Comparison of ENCODE assay signal across 2 cellular contexts in genomic region chr3:184368116-184368803, GRCh38.
TF ChIP-seq lines count a peak whose summit lies in the region.

No MANE protein-coding gene starts in this region.

TF ChIP-seq in liver, 16 proteins besides CTCF, POLR2A, EP300 and RAD21:
- no peak for TF ChIP-seq ZBTB33 (IDR thresholded peaks at IDR 0.05)
- TF ChIP-seq FOXA1 (IDR thresholded peaks at IDR 0.05): no peak
- TF ChIP-seq REST (IDR thresholded peaks at IDR 0.05): no peak
- no peak for TF ChIP-seq JUND (IDR thresholded peaks at IDR 0.05)
- TF ChIP-seq SP1 (IDR thresholded peaks at IDR 0.05): no peak
- no peak for TF ChIP-seq EGR1 (IDR thresholded peaks at IDR 0.05; ENCODE audit: low read depth in 2 of 2)
- no peak for TF ChIP-seq RXRA (IDR thresholded peaks at IDR 0.05)
- no peak for TF ChIP-seq NR2F2 (IDR thresholded peaks at IDR 0.05)
- TF ChIP-seq MAX (IDR thresholded peaks at IDR 0.05): no peak
- TF ChIP-seq HNF4G (IDR thresholded peaks at IDR 0.05): no peak
- no peak for TF ChIP-seq HNF4A (conservative IDR thresholded peaks at IDR 0.05)
- TF ChIP-seq TAF1 (conservative IDR thresholded peaks at IDR 0.05): no peak
- no peak for TF ChIP-seq YY1 (IDR thresholded peaks at IDR 0.05)

TF ChIP-seq in HepG2, 621 proteins besides CTCF, POLR2A, EP300 and RAD21:
- TF ChIP-seq KAT8 (CRISPR knock-in tag; IDR thresholded peaks at IDR 0.05) (no peak), ZNF18 (CRISPR knock-in tag; IDR thresholded peaks at IDR 0.05; ENCODE audit: insufficient replicate concordance) (no peak), ATF7-NPFF (CRISPR knock-in tag; IDR thresholded peaks at IDR 0.05; ENCODE audit: low read depth) (no peak), ZKSCAN1 (IDR thresholded peaks at IDR 0.05; ENCODE audit: low read length) (no peak), ETV5 (CRISPR knock-in tag; IDR thresholded peaks at IDR 0.05; ENCODE audit: borderline replicate concordance) (no peak), ZNF672 (CRISPR knock-in tag; IDR thresholded peaks at IDR 0.05) (no peak), ZNF362 (CRISPR knock-in tag; IDR thresholded peaks at IDR 0.05; ENCODE audit: borderline replicate concordance) (no peak), HIVEP1 (CRISPR knock-in tag; IDR thresholded peaks at IDR 0.05) (no peak), MED13 (CRISPR knock-in tag; IDR thresholded peaks at IDR 0.05) (no peak), ZNF761 (CRISPR knock-in tag; conservative IDR thresholded peaks at IDR 0.05) (no peak), PRMT3 (CRISPR knock-in tag; IDR thresholded peaks at IDR 0.05; ENCODE audit: borderline replicate concordance, low read depth) (no peak), ZBTB37 (CRISPR knock-in tag; IDR thresholded peaks at IDR 0.05) (no peak), ZNF788 (CRISPR knock-in tag; IDR thresholded peaks at IDR 0.05; ENCODE audit: borderline replicate concordance) (no peak), SRSF1 (optimal IDR thresholded peaks at IDR 0.05; ENCODE audit: low read depth, low read length) (no peak), KLF12 (CRISPR knock-in tag; IDR thresholded peaks at IDR 0.05; ENCODE audit: borderline replicate concordance) (no peak)
